Comparison of ENCODE assay signal across 13 cellular contexts in genomic region chr10:69242037-69242843, GRCh38. TPM values are rescaled to one million over a fixed set of nuclear protein-coding genes. Genes with fewer than 3 reads are reported as not detected.
"Had no signal": no experiment of that assay in that cellular context is flagged by ENCODE, and none has a peak within 500 bp of the region (broad histone marks: within the 10 kb centered on the region; RNA-seq: fewer than 3 reads in every experiment).

No MANE protein-coding gene starts in this region.

- H3K27me3 ChIP-seq: cardiac muscle cell, pancreas had no signal

- H3K9me3 ChIP-seq: pancreas had no signal

- H3K36me3 ChIP-seq: cardiac muscle cell, pancreas had no signal

- H3K4me3 ChIP-seq: cardiac muscle cell, pancreas had no signal

- ATAC-seq: activated T-cell treated with anti-CD3 and anti-CD28 coated beads, Interleukin-2, amount 50 U/mL, for 72 hours; pancreas; stimulated activated memory B cell treated with anti-CD40 and anti-IgM and Interleukin-4, amounts not matched to agents 10 μg/mL and 1 μg/mL and 100 μg/mL, for 72 hours had no signal

- H3K27ac ChIP-seq: cardiac muscle cell, pancreas had no signal

- DNase-seq: activated CD4-positive, alpha-beta memory T cell treated with anti-CD3 and anti-CD28 coated beads for 36 hours; activated CD4-positive, CD25-positive, alpha-beta regulatory T cell treated with anti-CD3 and anti-CD28 coated beads, Interleukin-2, amount 50 U/mL, for 72 hours; activated CD8-positive, alpha-beta memory T cell treated with anti-CD3 and anti-CD28 coated beads, Interleukin-2, amount 50 U/mL, for 4 hours; activated gamma-delta T cell treated with Interleukin-2 at 50 U/mL for 16 hours; activated naive CD8-positive, alpha-beta T cell treated with anti-CD3 and anti-CD28 coated beads, Interleukin-2, amount 10 ng/mL, durations not matched to agents 7 days and 5 days; activated T-cell treated with anti-CD3 and anti-CD28 coated beads, Interleukin-2, amount 50 U/mL, for 72 hours; kidney glomerular epithelial cell; pancreas; retina; small intestine had no signal

- H3K4me1 ChIP-seq: pancreas had no signal

RNA-seq across cellular contexts. Expression of gene HKDC1, which starts 22.1 kb away (rescaled TPM):
- total RNA-seq: cardiac muscle cell, neural crest cell had no signal
